14 cellular contexts compared by ENCODE assay signal in the genomic region with DNA sequence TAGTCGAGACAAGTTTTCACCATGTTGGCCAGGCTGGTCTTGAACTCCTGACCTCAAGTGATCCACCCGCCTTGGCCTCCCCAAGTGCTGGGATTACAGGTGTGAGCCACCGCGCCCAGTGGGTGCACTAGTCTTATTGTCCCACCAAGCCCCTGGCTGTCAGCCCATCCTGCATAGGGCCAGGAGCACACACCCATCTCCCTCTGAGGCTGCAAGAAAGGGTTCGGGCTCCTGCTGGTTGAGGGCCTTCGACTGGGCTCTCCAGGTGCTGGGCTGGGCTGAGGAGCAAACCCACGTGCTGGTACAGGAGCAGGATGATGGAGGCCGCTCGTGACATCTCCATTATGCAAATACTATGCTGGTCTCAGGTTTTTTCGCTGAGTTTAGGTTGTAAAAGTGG. TPM values are rescaled to one million over a fixed set of nuclear protein-coding genes. Genes with fewer than 3 reads are reported as not detected.
A peak's percentile ranks its signal among the peaks of the same experiment; 100 is the strongest.
DNase-seq lines count a peak whose midpoint lies in the region; ATAC-seq, FAIRE-seq and TF ChIP-seq lines count a peak whose summit lies in the region.
"Had no signal": no experiment of that assay in that cellular context is flagged by ENCODE, and none has a peak within 500 bp of the region (broad histone marks: within the 10 kb centered on the region; RNA-seq: fewer than 3 reads in every experiment).

No MANE protein-coding gene starts in this region.

- no peak overlapping the region for H3K4me3 ChIP-seq in neuronal stem cell (ENCODE audit: low read length in 2 of 2)
- H3K4me3 ChIP-seq: BLaER1 treated with 17β-estradiol and CSF1 and Interleukin-3, amounts not matched to agents 10 nM and 100 nM; HAP-1 had no signal

- no peak overlapping the region for H3K4me2 ChIP-seq in neuronal stem cell (ENCODE audit: insufficient read depth, low read length, poor library complexity, severe bottlenecking)

- no peak for FAIRE-seq in GM19239 (lab: Jason Lieb, UNC)
- FAIRE-seq: H1 had no signal

- H3K9me3 Mint-ChIP-seq in activated naive CD8-positive, alpha-beta T cell treated with anti-CD3 and anti-CD28 coated beads, Interleukin-2, amount 10 ng/mL, durations not matched to agents 7 days and 5 days = no peaks in the 10 kb centered on the region
- no peaks in the 10 kb centered on the region for H3K9me3 Mint-ChIP-seq in activated naive CD8-positive, alpha-beta T cell treated with anti-CD3 and anti-CD28 coated beads, Interleukin-2, amount 50 U/mL, for 24 hours
- H3K9me3 Mint-ChIP-seq in chondrocyte (ENCODE audit: low read depth) = no peaks in the 10 kb centered on the region
- H3K9me3 Mint-ChIP-seq: CD4-positive, CD25-positive, alpha-beta regulatory T cell had no signal

- no peak overlapping the region for H2BK120ac ChIP-seq in neuronal stem cell (ENCODE audit: low read depth, low read length)

- POLR2A ChIA-PET in activated naive CD8-positive, alpha-beta T cell treated with anti-CD3 and anti-CD28 coated beads, Interleukin-2, amount 10 ng/mL, durations not matched to agents 7 days and 5 days (lab: Charles Lee) = no interaction called here

- ATAC-seq in activated naive CD8-positive, alpha-beta T cell treated with anti-CD3 and anti-CD28 coated beads, Interleukin-2, amount 10 ng/mL, durations not matched to agents 7 days and 5 days (ENCODE audit: low read depth) = no peak
- no peak for ATAC-seq in activated naive CD8-positive, alpha-beta T cell treated with anti-CD3 and anti-CD28 coated beads, Interleukin-2, amount 50 U/mL, for 24 hours

- H3K9ac ChIP-seq in neuronal stem cell (ENCODE audit: low read depth, low read length, poor library complexity) = no peak overlapping the region
- H3K9ac ChIP-seq: BLaER1 treated with 17β-estradiol and CSF1 and Interleukin-3, amounts not matched to agents 10 nM and 100 nM had no signal

- H3K18ac ChIP-seq in neuronal stem cell (ENCODE audit: low read length) = peak overlapping the region; percentile 11

- TF ChIP-seq CTCF in chondrocyte (IDR thresholded peaks at IDR 0.05) = no peak

- H3K36me3 Mint-ChIP-seq in activated naive CD8-positive, alpha-beta T cell treated with anti-CD3 and anti-CD28 coated beads, Interleukin-2, amount 10 ng/mL, durations not matched to agents 7 days and 5 days = no peaks in the 10 kb centered on the region
- no peaks in the 10 kb centered on the region for H3K36me3 Mint-ChIP-seq in activated naive CD8-positive, alpha-beta T cell treated with anti-CD3 and anti-CD28 coated beads, Interleukin-2, amount 50 U/mL, for 24 hours (ENCODE audit: low read depth)
- no peaks in the 10 kb centered on the region for H3K36me3 Mint-ChIP-seq in chondrocyte (ENCODE audit: low read depth)
- H3K36me3 Mint-ChIP-seq: CD4-positive, CD25-positive, alpha-beta regulatory T cell had no signal

- peak overlapping the region; percentile 5 for H2BK15ac ChIP-seq in neuronal stem cell (ENCODE audit: low read length)

- no peak overlapping the region for H3K4ac ChIP-seq in neuronal stem cell (ENCODE audit: low read length)

- H3K36me3 ChIP-seq in neuronal stem cell (replicated peaks in 1 of 2; ENCODE audit: control insufficient read depth in 2 of 2, insufficient read depth in 2 of 2, low read length in 2 of 2) = no peaks in the 10 kb centered on the region
- H3K36me3 ChIP-seq: BLaER1 treated with 17β-estradiol and CSF1 and Interleukin-3, amounts not matched to agents 10 nM and 100 nM; HAP-1 had no signal

- H2BK5ac ChIP-seq in neuronal stem cell (ENCODE audit: low read length) = peak overlapping the region; percentile 53

- H3K27me3 ChIP-seq in neuronal stem cell (ENCODE audit: control insufficient read depth in 3 of 3, insufficient read depth in 3 of 3, low read depth in 1 of 3, low read length in 3 of 3) = no peaks in the 10 kb centered on the region
- H3K27me3 ChIP-seq: BLaER1 treated with 17β-estradiol and CSF1 and Interleukin-3, amounts not matched to agents 10 nM and 100 nM had no signal

- H2AK5ac ChIP-seq in neuronal stem cell (ENCODE audit: low read depth, low read length) = peak overlapping the region; percentile 66

- no peak overlapping the region for H3K27ac ChIP-seq in neuronal stem cell (replicated peaks; ENCODE audit: low read length)

- no peak overlapping the region for H4K8ac ChIP-seq in neuronal stem cell (ENCODE audit: low read depth, low read length)

- no peak overlapping the region for H2BK12ac ChIP-seq in neuronal stem cell (ENCODE audit: low read length)

- H3K14ac ChIP-seq in neuronal stem cell (ENCODE audit: low read length) = no peak overlapping the region

- peaks cover 2% of the 10 kb centered on the region for H3K79me1 ChIP-seq in neuronal stem cell (ENCODE audit: low read depth, low read length)

- H2AFZ ChIP-seq in neuronal stem cell (ENCODE audit: low read length) = no peak overlapping the region

- no peak overlapping the region for H4K91ac ChIP-seq in neuronal stem cell (ENCODE audit: low read depth, low read length, poor library complexity)

- peaks cover 0 to 3% of the 10 kb centered on the region in 2 donors for H3K9me3 ChIP-seq in neuronal stem cell (replicated peaks in 1 of 2; ENCODE audit: control insufficient read depth in 2 of 2, insufficient read depth in 1 of 2, low read depth in 1 of 2, low read length in 2 of 2)
- H3K9me3 ChIP-seq: HAP-1 had no signal

- peaks cover 6% of the 10 kb centered on the region for H3K27me3 Mint-ChIP-seq in activated naive CD8-positive, alpha-beta T cell treated with anti-CD3 and anti-CD28 coated beads, Interleukin-2, amount 10 ng/mL, durations not matched to agents 7 days and 5 days
- H3K27me3 Mint-ChIP-seq in activated naive CD8-positive, alpha-beta T cell treated with anti-CD3 and anti-CD28 coated beads, Interleukin-2, amount 50 U/mL, for 24 hours = no peaks in the 10 kb centered on the region
- H3K27me3 Mint-ChIP-seq in chondrocyte (ENCODE audit: low read depth) = no peaks in the 10 kb centered on the region

- H3K4me1 Mint-ChIP-seq in activated naive CD8-positive, alpha-beta T cell treated with anti-CD3 and anti-CD28 coated beads, Interleukin-2, amount 10 ng/mL, durations not matched to agents 7 days and 5 days = no peaks in the 10 kb centered on the region
- peaks cover under 1% of the 10 kb centered on the region for H3K4me1 Mint-ChIP-seq in activated naive CD8-positive, alpha-beta T cell treated with anti-CD3 and anti-CD28 coated beads, Interleukin-2, amount 50 U/mL, for 24 hours
- H3K4me1 Mint-ChIP-seq in chondrocyte (ENCODE audit: low read depth) = no peaks in the 10 kb centered on the region
- H3K4me1 Mint-ChIP-seq: CD4-positive, CD25-positive, alpha-beta regulatory T cell had no signal

- no peak overlapping the region for H3K4me3 Mint-ChIP-seq in activated naive CD8-positive, alpha-beta T cell treated with anti-CD3 and anti-CD28 coated beads, Interleukin-2, amount 10 ng/mL, durations not matched to agents 7 days and 5 days
- H3K4me3 Mint-ChIP-seq in activated naive CD8-positive, alpha-beta T cell treated with anti-CD3 and anti-CD28 coated beads, Interleukin-2, amount 50 U/mL, for 24 hours = no peak overlapping the region
- no peak overlapping the region for H3K4me3 Mint-ChIP-seq in chondrocyte (ENCODE audit: unreplicated experiment)
- H3K4me3 Mint-ChIP-seq: CD4-positive, CD25-positive, alpha-beta regulatory T cell had no signal

- H3K27ac Mint-ChIP-seq in activated naive CD8-positive, alpha-beta T cell treated with anti-CD3 and anti-CD28 coated beads, Interleukin-2, amount 10 ng/mL, durations not matched to agents 7 days and 5 days = no peak overlapping the region
- H3K27ac Mint-ChIP-seq in activated naive CD8-positive, alpha-beta T cell treated with anti-CD3 and anti-CD28 coated beads, Interleukin-2, amount 50 U/mL, for 24 hours = no peak overlapping the region
- no peak overlapping the region for H3K27ac Mint-ChIP-seq in chondrocyte (ENCODE audit: unreplicated experiment)
- H3K27ac Mint-ChIP-seq: CD4-positive, CD25-positive, alpha-beta regulatory T cell had no signal

- DNase-seq in activated naive CD8-positive, alpha-beta T cell treated with anti-CD3 and anti-CD28 coated beads, Interleukin-2, amount 10 ng/mL, durations not matched to agents 7 days and 5 days = peak; percentile 9
- DNase-seq in activated naive CD8-positive, alpha-beta T cell treated with anti-CD3 and anti-CD28 coated beads, Interleukin-2, amount 50 U/mL, for 24 hours = no peak
- peak; percentile 83 for DNase-seq in chondrocyte (ENCODE audit: low spot score)
- DNase-seq in neuronal stem cell (ENCODE audit: low spot score) = no peak
- DNase-seq in SHP77 (lab: John Stamatoyannopoulos, UW) = no peak
- DNase-seq in GM19239 (ENCODE audit: insufficient read length, low spot score) = no peak
- DNase-seq in T1000 (lab: John Stamatoyannopoulos, UW) = no peak
- DNase-seq: ACHN; CD4-positive, CD25-positive, alpha-beta regulatory T cell; DMS53; GF-D8 had no signal

- H3K4me1 ChIP-seq in neuronal stem cell (ENCODE audit: control insufficient read depth in 2 of 2, insufficient read depth in 1 of 2, low read depth in 1 of 2, low read length in 2 of 2) = no peaks in the 10 kb centered on the region
- H3K4me1 ChIP-seq: HAP-1 had no signal

- no CpG with 5 or more reads among the region's 10 CpGs for WGBS in neuronal stem cell (ENCODE audit: extremely low coverage in 2 of 2, insufficient read length in 2 of 2, insufficient replicate concordance in 1 of 2), 2 donors

- H3K23ac ChIP-seq in neuronal stem cell (ENCODE audit: low read depth, low read length, poor library complexity) = peak overlapping the region; percentile 91

RNA-seq across cellular contexts. Expression of gene RNF130, which starts 25.1 kb away (rescaled TPM):
- total RNA-seq in activated naive CD8-positive, alpha-beta T cell treated with anti-CD3 and anti-CD28 coated beads, Interleukin-2, amount 10 ng/mL, durations not matched to agents 7 days and 5 days = 10 to 100 TPM; 10.7 to 11.5 TPM
- total RNA-seq in chondrocyte = 43.4 to 49.6 TPM (median 44.9 TPM) in 3 replicates
- 190 TPM for polyA plus RNA-seq in neuronal stem cell (2013, experiment 1 of 2)
- polyA plus RNA-seq in neuronal stem cell (2013, experiment 2 of 2) = 194 TPM

Comparison
In these comparisons a context has a peak if more than half of its experiments do, and no peak if none do; other contexts are left out.
1. DNase-seq: peak in activated naive CD8-positive, alpha-beta T cell treated with anti-CD3 and anti-CD28 coated beads, Interleukin-2, amount 10 ng/mL, durations not matched to agents 7 days and 5 days (single experiment) and chondrocyte (single experiment); none in activated naive CD8-positive, alpha-beta T cell treated with anti-CD3 and anti-CD28 coated beads, Interleukin-2, amount 50 U/mL, for 24 hours (single experiment), neuronal stem cell (single experiment), SHP77 (0 of 2), GM19239 (single experiment) and T1000 (single experiment).